In the genomic region with DNA sequence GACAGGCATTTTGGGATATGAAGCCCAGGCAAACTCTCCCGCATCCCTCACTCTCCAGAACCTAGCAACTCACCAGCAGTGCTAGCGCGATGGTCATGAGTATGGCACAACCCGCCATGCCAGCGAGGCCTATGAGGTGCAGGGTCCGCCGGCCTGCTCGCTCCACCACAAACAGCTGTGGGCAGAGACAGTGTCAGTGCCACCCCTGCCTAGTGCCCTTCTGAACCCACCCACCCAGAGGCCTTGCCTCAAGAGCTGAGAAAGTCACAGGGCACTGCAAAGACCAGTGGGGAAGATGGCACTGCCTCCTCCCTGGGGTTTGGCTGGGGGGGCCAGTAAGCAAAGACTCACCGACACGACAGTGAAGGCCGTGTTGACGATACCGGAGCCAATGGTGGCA, we compare ENCODE assay signal across 1 cellular context.
A peak's percentile ranks its signal among the peaks of the same experiment; 100 is the strongest.
TF ChIP-seq lines count a peak whose summit lies in the region.

No MANE protein-coding gene starts in this region.

TF ChIP-seq in K562, 482 proteins besides CTCF, POLR2A, EP300 and RAD21 (continued from another document):
- TF ChIP-seq PHTF2 (CRISPR knock-in tag; IDR thresholded peaks at IDR 0.05) (no peak), ELF1 (tag; IDR thresholded peaks at IDR 0.05) (no peak), ZNF76 (CRISPR knock-in tag; IDR thresholded peaks at IDR 0.05; ENCODE audit: borderline replicate concordance) (no peak), SMAD4 (CRISPR knock-in tag; conservative IDR thresholded peaks at IDR 0.05) (no peak), ZNF75A (CRISPR knock-in tag; IDR thresholded peaks at IDR 0.05) (no peak), ZNF699 (CRISPR knock-in tag; IDR thresholded peaks at IDR 0.05; ENCODE audit: insufficient replicate concordance) (no peak), POLR2G (IDR thresholded peaks at IDR 0.05; ENCODE audit: low read depth, low read length) (peak; percentile 48)
- TF ChIP-seq, protein P1, sequence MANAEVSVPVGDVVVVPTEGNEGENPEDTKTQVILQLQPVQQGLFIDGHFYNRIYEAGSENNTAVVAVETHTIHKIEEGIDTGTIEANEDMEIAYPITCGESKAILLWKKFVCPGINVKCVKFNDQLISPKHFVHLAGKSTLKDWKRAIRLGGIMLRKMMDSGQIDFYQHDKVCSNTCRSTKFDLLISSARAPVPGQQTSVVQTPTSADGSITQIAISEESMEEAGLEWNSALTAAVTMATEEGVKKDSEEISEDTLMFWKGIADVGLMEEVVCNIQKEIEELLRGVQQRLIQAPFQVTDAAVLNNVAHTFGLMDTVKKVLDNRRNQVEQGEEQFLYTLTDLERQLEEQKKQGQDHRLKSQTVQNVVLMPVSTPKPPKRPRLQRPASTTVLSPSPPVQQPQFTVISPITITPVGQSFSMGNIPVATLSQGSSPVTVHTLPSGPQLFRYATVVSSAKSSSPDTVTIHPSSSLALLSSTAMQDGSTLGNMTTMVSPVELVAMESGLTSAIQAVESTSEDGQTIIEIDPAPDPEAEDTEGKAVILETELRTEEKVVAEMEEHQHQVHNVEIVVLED (CRISPR knock-in tag; IDR thresholded peaks at IDR 0.05): no peak
- TF ChIP-seq, protein P2, sequence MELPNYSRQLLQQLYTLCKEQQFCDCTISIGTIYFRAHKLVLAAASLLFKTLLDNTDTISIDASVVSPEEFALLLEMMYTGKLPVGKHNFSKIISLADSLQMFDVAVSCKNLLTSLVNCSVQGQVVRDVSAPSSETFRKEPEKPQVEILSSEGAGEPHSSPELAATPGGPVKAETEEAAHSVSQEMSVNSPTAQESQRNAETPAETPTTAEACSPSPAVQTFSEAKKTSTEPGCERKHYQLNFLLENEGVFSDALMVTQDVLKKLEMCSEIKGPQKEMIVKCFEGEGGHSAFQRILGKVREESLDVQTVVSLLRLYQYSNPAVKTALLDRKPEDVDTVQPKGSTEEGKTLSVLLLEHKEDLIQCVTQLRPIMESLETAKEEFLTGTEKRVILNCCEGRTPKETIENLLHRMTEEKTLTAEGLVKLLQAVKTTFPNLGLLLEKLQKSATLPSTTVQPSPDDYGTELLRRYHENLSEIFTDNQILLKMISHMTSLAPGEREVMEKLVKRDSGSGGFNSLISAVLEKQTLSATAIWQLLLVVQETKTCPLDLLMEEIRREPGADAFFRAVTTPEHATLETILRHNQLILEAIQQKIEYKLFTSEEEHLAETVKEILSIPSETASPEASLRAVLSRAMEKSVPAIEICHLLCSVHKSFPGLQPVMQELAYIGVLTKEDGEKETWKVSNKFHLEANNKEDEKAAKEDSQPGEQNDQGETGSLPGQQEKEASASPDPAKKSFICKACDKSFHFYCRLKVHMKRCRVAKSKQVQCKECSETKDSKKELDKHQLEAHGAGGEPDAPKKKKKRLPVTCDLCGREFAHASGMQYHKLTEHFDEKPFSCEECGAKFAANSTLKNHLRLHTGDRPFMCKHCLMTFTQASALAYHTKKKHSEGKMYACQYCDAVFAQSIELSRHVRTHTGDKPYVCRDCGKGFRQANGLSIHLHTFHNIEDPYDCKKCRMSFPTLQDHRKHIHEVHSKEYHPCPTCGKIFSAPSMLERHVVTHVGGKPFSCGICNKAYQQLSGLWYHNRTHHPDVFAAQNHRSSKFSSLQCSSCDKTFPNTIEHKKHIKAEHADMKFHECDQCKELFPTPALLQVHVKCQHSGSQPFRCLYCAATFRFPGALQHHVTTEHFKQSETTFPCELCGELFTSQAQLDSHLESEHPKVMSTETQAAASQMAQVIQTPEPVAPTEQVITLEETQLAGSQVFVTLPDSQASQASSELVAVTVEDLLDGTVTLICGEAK (IDR thresholded peaks at IDR 0.05): no peak
- TF ChIP-seq, protein P2 (CRISPR knock-in tag; IDR thresholded peaks at IDR 0.05): no peak
